ENCODE assay signal across 2 cellular contexts in genomic region chr2:15963977-15964670, GRCh38.
TF ChIP-seq lines count a peak whose summit lies in the region.

No MANE protein-coding gene starts in this region.

TF ChIP-seq in GM23338, 12 proteins besides CTCF, POLR2A, EP300 and RAD21:
- TF ChIP-seq CREB1 (CRISPR knock-in tag; IDR thresholded peaks at IDR 0.05; ENCODE audit: low read depth) = no peak
- TF ChIP-seq NANOG (IDR thresholded peaks at IDR 0.05; ENCODE audit: borderline replicate concordance) = no peak
- no peak for TF ChIP-seq JUNB (IDR thresholded peaks at IDR 0.05; ENCODE audit: unreplicated experiment)
- no peak for TF ChIP-seq STAT1 (IDR thresholded peaks at IDR 0.05; ENCODE audit: unreplicated experiment)
- TF ChIP-seq POLR2AphosphoS5 (IDR thresholded peaks at IDR 0.05; ENCODE audit: low read depth) = no peak
- TF ChIP-seq REST (IDR thresholded peaks at IDR 0.05; ENCODE audit: unreplicated experiment) = no peak
- TF ChIP-seq ZNF114 (CRISPR knock-in tag; IDR thresholded peaks at IDR 0.05) = no peak
- TF ChIP-seq EZH2phosphoT487 (IDR thresholded peaks at IDR 0.05; ENCODE audit: unreplicated experiment) = no peak
- no peak for TF ChIP-seq ZNF331 (CRISPR knock-in tag; IDR thresholded peaks at IDR 0.05; ENCODE audit: low read depth)
- TF ChIP-seq ETS1 (IDR thresholded peaks at IDR 0.05) = no peak
- TF ChIP-seq ZNF462 (CRISPR knock-in tag; IDR thresholded peaks at IDR 0.05) = no peak
- no peak for TF ChIP-seq EZH2 (IDR thresholded peaks at IDR 0.05; ENCODE audit: low read depth, unreplicated experiment)

TF ChIP-seq in H1, 55 proteins besides CTCF, POLR2A, EP300 and RAD21:
- TF ChIP-seq EGR1 (IDR thresholded peaks at IDR 0.05; ENCODE audit: borderline replicate concordance, low read depth, low read length) = no peak
- TF ChIP-seq PHF8 (conservative IDR thresholded peaks at IDR 0.05; ENCODE audit: low read depth, low read length) = no peak
- TF ChIP-seq RFX5 (IDR thresholded peaks at IDR 0.05; ENCODE audit: borderline replicate concordance, low read depth, low read length) = no peak
- TF ChIP-seq CEBPB (IDR thresholded peaks at IDR 0.05; ENCODE audit: low read depth, low read length) = no peak
- TF ChIP-seq TAF7 (optimal IDR thresholded peaks at IDR 0.05; ENCODE audit: borderline replicate concordance, low read depth, low read length) = no peak
- TF ChIP-seq RNF2 (IDR thresholded peaks at IDR 0.05; ENCODE audit: borderline replicate concordance, low read depth, low read length, missing control alignments, poor library complexity, severe bottlenecking) = no peak
- TF ChIP-seq CBX8 (IDR thresholded peaks at IDR 0.05; ENCODE audit: borderline replicate concordance, low read depth, low read length) = no peak
- TF ChIP-seq HDAC6 (IDR thresholded peaks at IDR 0.05; ENCODE audit: low read depth, low read length) = no peak
- TF ChIP-seq CHD2 (IDR thresholded peaks at IDR 0.05; ENCODE audit: low read length) = no peak
- TF ChIP-seq TAF1 (IDR thresholded peaks at IDR 0.05; ENCODE audit: low read depth, low read length) = no peak
- no peak for TF ChIP-seq BCL11A (IDR thresholded peaks at IDR 0.05; ENCODE audit: low read depth in 2 of 2, low read length in 2 of 2)
- no peak for TF ChIP-seq ASH2L (IDR thresholded peaks at IDR 0.05; ENCODE audit: low read length)
- TF ChIP-seq POU5F1 (IDR thresholded peaks at IDR 0.05; ENCODE audit: low read depth, low read length) = no peak
- no peak for TF ChIP-seq TCF12 (IDR thresholded peaks at IDR 0.05; ENCODE audit: low read depth, low read length)
- no peak for TF ChIP-seq ZNF274 (IDR thresholded peaks at IDR 0.05; ENCODE audit: borderline replicate concordance, extremely low read depth, low read length)
- no peak for TF ChIP-seq SRF (IDR thresholded peaks at IDR 0.05; ENCODE audit: low read depth, low read length)
- no peak for TF ChIP-seq RXRA (IDR thresholded peaks at IDR 0.05; ENCODE audit: insufficient read depth, low read depth, low read length)
- TF ChIP-seq TEAD4 (IDR thresholded peaks at IDR 0.05; ENCODE audit: low read depth, low read length) = no peak
TF ChIP-seq in H1: peak in this region for 0.
